8 cellular contexts compared by ENCODE assay signal in genomic region chr16:81730090-81731051, GRCh38. TPM values are rescaled to one million over a fixed set of nuclear protein-coding genes. Genes with fewer than 3 reads are reported as not detected.
DNase-seq lines count a peak whose midpoint lies in the region; ATAC-seq and TF ChIP-seq lines count a peak whose summit lies in the region.

No MANE protein-coding gene starts in this region.

- H3K4me3 ChIP-seq in Jurkat, Clone E6-1 (ENCODE audit: low read length) = peak overlapping the region; percentile 9; the same call in 1 of the 2 replicates
- H3K4me3 ChIP-seq in osteoblast (ENCODE audit: insufficient read depth, low read length) (peak overlapping the region; percentile 67), tibial nerve (peak overlapping the region; percentile 6 to 48 (median 26))

- peak overlapping the region; percentile 71 for H2AFZ ChIP-seq in osteoblast (ENCODE audit: low read length)

- no peak for TF ChIP-seq POLR2A in tibial nerve (IDR thresholded peaks at IDR 0.05)

- TF ChIP-seq CTCF in RWPE1 (conservative IDR thresholded peaks at IDR 0.05; ENCODE audit: low read depth) (peak; percentile 81), osteoblast (IDR thresholded peaks at IDR 0.05; ENCODE audit: extremely low read depth, low read depth, low read length) (peak; percentile 37), tibial nerve (IDR thresholded peaks at IDR 0.05) (peak; percentile 41 to 71 (median 56))

- no peaks in the 10 kb centered on the region for H3K36me3 Mint-ChIP-seq in activated naive CD4-positive, alpha-beta T cell treated with anti-CD3 and anti-CD28 coated beads, Interleukin-2, amount 50 U/mL, for 72 hours

- H3K27me3 ChIP-seq in osteoblast (ENCODE audit: insufficient read depth, low read length) (peaks cover 6% of the 10 kb centered on the region), tibial nerve (no peaks in the 10 kb centered on the region)

- 7 to 12% methylated on average over 28 to 45 of the region's 47 CpGs for WGBS in tibial nerve, 2 donors

- H3K9me3 Mint-ChIP-seq in activated naive CD4-positive, alpha-beta T cell treated with anti-CD3 and anti-CD28 coated beads, Interleukin-2, amount 50 U/mL, for 72 hours = no peaks in the 10 kb centered on the region

- peak overlapping the region; percentile 75 for H3K27ac ChIP-seq in RWPE1
- no peak overlapping the region for H3K27ac ChIP-seq in osteoblast (ENCODE audit: low read depth, low read length)
- peak overlapping the region in 2 of 4 donors; percentile 43 to 68 for H3K27ac ChIP-seq in tibial nerve

- in situ Hi-C loops in Caki2 (cut with HindIII; ENCODE audit: low pct_unique_long_range_greater_than_20kb, low sequenced_read_pairs) = no loop called here

- POLR2A ChIA-PET in RWPE1 (lab: Yijun Ruan, JAX; ENCODE audit: low non-redundant PET) = no interaction called here

- H3K9me3 ChIP-seq in osteoblast (ENCODE audit: low read depth, low read length) (no peaks in the 10 kb centered on the region), tibial nerve (no peaks in the 10 kb centered on the region)

- intact Hi-C loops in Right ventricle myocardium inferior (cut with DNase I) = loop anchor here (10.0 kb wide), 2 partner anchors 526 to 726 kb away; partner anchors contain the start of genes CENPN and CMC2

- H3K36me3 ChIP-seq in osteoblast (ENCODE audit: insufficient read depth, low read length) (no peaks in the 10 kb centered on the region), tibial nerve (no peaks in the 10 kb centered on the region)

- no peaks in the 10 kb centered on the region for H3K79me2 ChIP-seq in osteoblast (ENCODE audit: insufficient read depth, low read length)

- CTCF ChIA-PET in RWPE1 (lab: Yijun Ruan, JAX) = interaction anchor here (0.6 to 1.7 kb wide), 15 partner anchors 9 to 721 kb away, joined by 3 to 8 read pairs (median 4); no protein-coding TSS in a partner anchor

- peak overlapping the region; percentile 85 for H3K4me2 ChIP-seq in osteoblast (ENCODE audit: insufficient read depth, low read length)

- ATAC-seq in GM21447 (IDR thresholded peaks at IDR 0.05; ENCODE audit: unreplicated experiment) = peak; percentile 66
- peak; percentile 86 to 92 for ATAC-seq in activated naive CD4-positive, alpha-beta T cell treated with anti-CD3 and anti-CD28 coated beads, Interleukin-2, amount 50 U/mL, for 72 hours
- ATAC-seq in Right ventricle myocardium inferior = peak; percentile 94

- peak in 1 of 2 donors; percentile 35 for TF ChIP-seq EP300 in tibial nerve (IDR thresholded peaks at IDR 0.05)

- H3K4me1 ChIP-seq in osteoblast (ENCODE audit: insufficient read depth, low read length) = peaks cover 8% of the 10 kb centered on the region
- peaks cover 0 to 13% (median 10%) of the 10 kb centered on the region in 4 donors for H3K4me1 ChIP-seq in tibial nerve

- no peaks in the 10 kb centered on the region for H4K20me1 ChIP-seq in osteoblast (ENCODE audit: insufficient read depth, low read length)

- H3K27ac Mint-ChIP-seq in activated naive CD4-positive, alpha-beta T cell treated with anti-CD3 and anti-CD28 coated beads, Interleukin-2, amount 50 U/mL, for 72 hours = peak overlapping the region; percentile 52 to 80

- DNase-seq in Caki2 (ENCODE audit: low read depth) = peak; percentile 92
- DNase-seq in Jurkat, Clone E6-1 (ENCODE audit: low read depth, low spot score) = no peak
- peak; percentile 74 for DNase-seq in RWPE1 (ENCODE audit: low spot score)
- DNase-seq in activated naive CD4-positive, alpha-beta T cell treated with anti-CD3 and anti-CD28 coated beads, Interleukin-2, amount 50 U/mL, for 72 hours (ENCODE audit: low spot score in 2 of 2) = peak; percentile 55 to 61
- peak; percentile 92 for DNase-seq in Right ventricle myocardium inferior (ENCODE audit: missing footprints)
- DNase-seq in osteoblast (ENCODE audit: insufficient read length, low spot score, missing footprints) = peak; percentile 97
- peak; percentile 70 to 73 for DNase-seq in tibial nerve (ENCODE audit: low spot score in 2 of 2)

RNA-seq across cellular contexts. Expression of gene PLCG2, which starts 48.7 kb away (rescaled TPM):
- 3.9 and 23.4 TPM in 2 replicates for total RNA-seq in Caki2 (2014; rRNA removed; shearing (Covaris generic); ENCODE audit: low replicate concordance)
- polyA plus RNA-seq in Jurkat, Clone E6-1 (2012; ENCODE audit: insufficient read depth, insufficient read length) = 21.3 TPM
- total RNA-seq in activated naive CD4-positive, alpha-beta T cell treated with anti-CD3 and anti-CD28 coated beads, Interleukin-2, amount 50 U/mL, for 72 hours = 1 to 10 TPM; 5.7 to 8.8 TPM
- total RNA-seq in Right ventricle myocardium inferior = 6.9 TPM
- 0.59 and 1.1 TPM in 2 replicates for total RNA-seq in osteoblast
- total RNA-seq in tibial nerve = 10 to 100 TPM; 13.0 to 28.5 (median 18.9) TPM

Comparison
In these comparisons a context has a peak if more than half of its experiments do, and no peak if none do; other contexts are left out.
1. H3K4me3 ChIP-seq: peak in every context shown above with its lines; median percentile 67 in osteoblast; 26 in tibial nerve; 9 in Jurkat, Clone E6-1.